1 cellular context compared by ENCODE assay signal in the genomic region with DNA sequence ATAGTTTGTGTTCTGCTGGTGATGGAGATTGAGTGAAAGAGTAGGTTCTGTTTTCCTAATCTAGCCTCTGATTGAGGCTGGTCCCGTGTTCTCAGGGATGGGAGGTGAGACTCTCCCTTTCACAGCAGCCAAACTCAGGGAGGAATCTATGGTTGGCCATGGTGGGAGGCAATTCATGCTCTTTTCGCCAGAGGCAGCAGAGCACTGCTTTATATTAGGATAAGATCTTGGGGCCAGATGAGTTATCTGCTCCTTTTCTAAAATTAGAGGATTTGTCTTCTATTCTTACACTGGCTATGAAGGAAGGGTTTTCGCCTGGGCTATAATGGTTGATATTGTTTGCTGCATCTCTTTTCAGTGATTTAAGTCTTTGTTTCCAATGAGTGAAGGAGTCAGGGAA.
TF ChIP-seq lines count a peak whose summit lies in the region.

No MANE protein-coding gene starts in this region.

TF ChIP-seq in WTC11, 78 proteins besides CTCF, POLR2A, EP300 and RAD21:
- no peak for TF ChIP-seq JUN (CRISPR knock-in tag; IDR thresholded peaks at IDR 0.05)
- TF ChIP-seq SP1 (CRISPR knock-in tag; conservative IDR thresholded peaks at IDR 0.05) = no peak
- no peak for TF ChIP-seq PRRX2 (CRISPR knock-in tag; IDR thresholded peaks at IDR 0.05)
- no peak for TF ChIP-seq KAT7 (CRISPR knock-in tag; IDR thresholded peaks at IDR 0.05; ENCODE audit: borderline replicate concordance)
